In the genomic region with DNA sequence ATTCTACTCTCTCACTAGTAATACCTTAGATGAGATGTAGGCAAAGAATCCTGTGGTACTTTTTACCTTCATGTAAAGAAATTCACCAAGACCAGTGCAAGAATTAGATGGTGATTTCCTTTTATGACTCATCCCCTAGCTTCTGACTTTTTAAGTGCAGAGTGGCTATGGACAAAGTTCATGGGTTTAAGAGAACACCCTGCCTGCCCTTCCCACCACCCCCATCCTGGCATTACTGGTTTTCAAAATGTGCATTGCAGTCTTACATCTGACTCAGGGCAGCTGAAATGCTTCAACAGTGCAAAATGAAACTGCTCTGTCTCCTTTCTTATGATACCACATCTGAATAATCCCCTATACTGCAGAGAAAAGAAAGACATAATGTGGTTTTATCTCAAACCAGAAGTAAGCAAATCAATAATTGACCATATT, we compare ENCODE assay signal across 8 cellular contexts. TPM values are rescaled to one million over a fixed set of nuclear protein-coding genes. Genes with fewer than 3 reads are reported as not detected.
DNase-seq lines count a peak whose midpoint lies in the region; ATAC-seq lines count a peak whose summit lies in the region.

No MANE protein-coding gene starts in this region.

- no peaks in the 10 kb centered on the region for H3K27me3 ChIP-seq in trophoblast cell (ENCODE audit: insufficient read depth, low read length)

- no peak overlapping the region for H3K18ac ChIP-seq in trophoblast cell (ENCODE audit: low read length)

- no peak overlapping the region for H3K4me3 ChIP-seq in trophoblast cell (ENCODE audit: low read depth, low read length)

- H2BK120ac ChIP-seq in trophoblast cell (ENCODE audit: insufficient read depth, low read length, poor library complexity), result no peak overlapping the region

- H3K4me1 ChIP-seq in trophoblast cell (ENCODE audit: control insufficient read depth in 1 of 2, insufficient read depth in 2 of 2, low read length in 2 of 2), result peaks cover 0 to 2% of the 10 kb centered on the region in 2 experiments

- no peak overlapping the region for H2BK5ac ChIP-seq in trophoblast cell (ENCODE audit: low read depth, low read length, poor library complexity)

- intact Hi-C loops in activated naive CD4-positive, alpha-beta T cell treated with anti-CD3 and anti-CD28 coated beads for 36 hours (cut with micrococcal nuclease), result loop anchor here (1.0 kb wide), 4 partner anchors 396 to 489 kb away; no protein-coding TSS in a partner anchor

- H3K4me3 Mint-ChIP-seq in activated naive CD4-positive, alpha-beta T cell treated with anti-CD3 and anti-CD28 coated beads for 36 hours, result no peak overlapping the region
- H3K4me3 Mint-ChIP-seq in activated T-helper 17 cell treated with anti-CD3 and anti-CD28 coated beads, Interleukin-2, amount 50 U/mL, for 72 hours, result peak overlapping the region; percentile 50

- H2BK12ac ChIP-seq in trophoblast cell (ENCODE audit: low read length), result no peak overlapping the region

- no peaks in the 10 kb centered on the region for H3K36me3 ChIP-seq in trophoblast cell (ENCODE audit: control insufficient read depth in 1 of 2, insufficient read depth in 2 of 2, low read length in 2 of 2)

- H3K9me3 Mint-ChIP-seq in activated naive CD4-positive, alpha-beta T cell treated with anti-CD3 and anti-CD28 coated beads for 36 hours, result no peaks in the 10 kb centered on the region
- no peaks in the 10 kb centered on the region for H3K9me3 Mint-ChIP-seq in activated T-helper 17 cell treated with anti-CD3 and anti-CD28 coated beads, Interleukin-2, amount 50 U/mL, for 72 hours

- H3K27me3 Mint-ChIP-seq in activated naive CD4-positive, alpha-beta T cell treated with anti-CD3 and anti-CD28 coated beads for 36 hours (ENCODE audit: low read depth), result no peaks in the 10 kb centered on the region
- H3K27me3 Mint-ChIP-seq in activated T-helper 17 cell treated with anti-CD3 and anti-CD28 coated beads, Interleukin-2, amount 50 U/mL, for 72 hours, result no peaks in the 10 kb centered on the region

- no peak overlapping the region for H2AK5ac ChIP-seq in trophoblast cell (ENCODE audit: low read length)

- ATAC-seq in HG03095 (IDR thresholded peaks at IDR 0.05; ENCODE audit: unreplicated experiment), result peak; percentile 66
- peak; percentile 91 for ATAC-seq in activated T-helper 17 cell treated with anti-CD3 and anti-CD28 coated beads, Interleukin-2, amount 50 U/mL, for 72 hours (replicated peaks)

- H4K12ac ChIP-seq in trophoblast cell (ENCODE audit: low read depth, low read length), result no peak overlapping the region

- no peak overlapping the region for H3K23ac ChIP-seq in trophoblast cell (ENCODE audit: low read length)

- H3K14ac ChIP-seq in trophoblast cell (ENCODE audit: low read length), result no peak overlapping the region

- CTCF ChIA-PET in activated naive CD4-positive, alpha-beta T cell treated with anti-CD3 and anti-CD28 coated beads for 36 hours (lab: Charles Lee), result no interaction called here

- H3K4me2 ChIP-seq in trophoblast cell (ENCODE audit: low read length), result no peak overlapping the region

- H3K79me1 ChIP-seq in trophoblast cell (ENCODE audit: low read length), result no peaks in the 10 kb centered on the region

- peaks cover 22% of the 10 kb centered on the region for H3K4me1 Mint-ChIP-seq in activated naive CD4-positive, alpha-beta T cell treated with anti-CD3 and anti-CD28 coated beads for 36 hours (ENCODE audit: low read depth)
- peaks cover 16% of the 10 kb centered on the region for H3K4me1 Mint-ChIP-seq in activated T-helper 17 cell treated with anti-CD3 and anti-CD28 coated beads, Interleukin-2, amount 50 U/mL, for 72 hours

- H3K9ac ChIP-seq in trophoblast cell (ENCODE audit: low read length), result no peak overlapping the region

- DNase-seq in activated naive CD4-positive, alpha-beta T cell treated with anti-CD3 and anti-CD28 coated beads for 36 hours, result peak; percentile 70
- DNase-seq in activated naive CD4-positive, alpha-beta T cell treated with anti-CD3 and anti-CD28 coated beads, Interleukin-2, amount 50 U/mL, for 16 hours, result no peak
- peak; percentile 79 to 87 for DNase-seq in trophoblast cell
- DNase-seq in pons (ENCODE audit: low spot score), result no peak
- no peak for DNase-seq in retina
- DNase-seq in DMS153 treated with DMSO at 0.1 percent for 48 hours (lab: John Stamatoyannopoulos, UW; ENCODE audit: unreplicated experiment), result no peak

- no peak overlapping the region for H2AFZ ChIP-seq in trophoblast cell (ENCODE audit: insufficient read depth, low read length, poor library complexity)

- H4K8ac ChIP-seq in trophoblast cell (ENCODE audit: low read depth, low read length), result no peak overlapping the region

- H3K4ac ChIP-seq in trophoblast cell (ENCODE audit: low read depth, low read length), result no peak overlapping the region

- no peak overlapping the region for H3K27ac ChIP-seq in trophoblast cell (ENCODE audit: low read depth, low read length)

- no peaks in the 10 kb centered on the region for H3K9me3 ChIP-seq in trophoblast cell (ENCODE audit: insufficient read depth, low read depth, low read length)

- H3K36me3 Mint-ChIP-seq in activated naive CD4-positive, alpha-beta T cell treated with anti-CD3 and anti-CD28 coated beads for 36 hours (ENCODE audit: low read depth), result peaks cover 2% of the 10 kb centered on the region
- H3K36me3 Mint-ChIP-seq in activated T-helper 17 cell treated with anti-CD3 and anti-CD28 coated beads, Interleukin-2, amount 50 U/mL, for 72 hours (ENCODE audit: low read depth), result no peaks in the 10 kb centered on the region

- H4K91ac ChIP-seq in trophoblast cell (ENCODE audit: low read depth, low read length), result no peak overlapping the region

- peak overlapping the region; percentile 39 for H3K27ac Mint-ChIP-seq in activated naive CD4-positive, alpha-beta T cell treated with anti-CD3 and anti-CD28 coated beads for 36 hours
- H3K27ac Mint-ChIP-seq in activated T-helper 17 cell treated with anti-CD3 and anti-CD28 coated beads, Interleukin-2, amount 50 U/mL, for 72 hours, result peak overlapping the region; percentile 84

- no peaks in the 10 kb centered on the region for H3K79me2 ChIP-seq in trophoblast cell (ENCODE audit: control insufficient read depth, insufficient read depth, low read length, poor library complexity)

RNA-seq across cellular contexts. Expression of gene MAIP1, which starts 22.6 kb away (rescaled TPM):
- total RNA-seq in activated naive CD4-positive, alpha-beta T cell treated with anti-CD3 and anti-CD28 coated beads for 36 hours, result 10 to 100 TPM; 28.6 to 30.0 TPM
- total RNA-seq in activated T-helper 17 cell treated with anti-CD3 and anti-CD28 coated beads, Interleukin-2, amount 50 U/mL, for 72 hours, result 10 to 100 TPM; 22.8 to 35.3 TPM
- polyA plus RNA-seq in trophoblast cell (2013), result 17.8 and 18.6 TPM in 2 replicates

RNA-seq across cellular contexts. Expression of gene TYW5, which starts 22.7 kb away (rescaled TPM):
- 1 to 10 TPM; 7.8 to 7.9 TPM for total RNA-seq in activated naive CD4-positive, alpha-beta T cell treated with anti-CD3 and anti-CD28 coated beads for 36 hours
- total RNA-seq in activated T-helper 17 cell treated with anti-CD3 and anti-CD28 coated beads, Interleukin-2, amount 50 U/mL, for 72 hours, result 10 to 100 TPM; 11.0 to 16.1 TPM
- 4.1 and 4.4 TPM in 2 replicates for polyA plus RNA-seq in trophoblast cell (2013)

Comparison
In these comparisons a context has a peak if more than half of its experiments do, and no peak if none do; other contexts are left out.
1. DNase-seq: peak in activated naive CD4-positive, alpha-beta T cell treated with anti-CD3 and anti-CD28 coated beads for 36 hours (single experiment) and trophoblast cell (2 of 2); none in activated naive CD4-positive, alpha-beta T cell treated with anti-CD3 and anti-CD28 coated beads, Interleukin-2, amount 50 U/mL, for 16 hours (single experiment), pons (single experiment), retina (single experiment) and DMS153 treated with DMSO at 0.1 percent for 48 hours (single experiment).